8 cellular contexts compared by ENCODE assay signal in the genomic region with DNA sequence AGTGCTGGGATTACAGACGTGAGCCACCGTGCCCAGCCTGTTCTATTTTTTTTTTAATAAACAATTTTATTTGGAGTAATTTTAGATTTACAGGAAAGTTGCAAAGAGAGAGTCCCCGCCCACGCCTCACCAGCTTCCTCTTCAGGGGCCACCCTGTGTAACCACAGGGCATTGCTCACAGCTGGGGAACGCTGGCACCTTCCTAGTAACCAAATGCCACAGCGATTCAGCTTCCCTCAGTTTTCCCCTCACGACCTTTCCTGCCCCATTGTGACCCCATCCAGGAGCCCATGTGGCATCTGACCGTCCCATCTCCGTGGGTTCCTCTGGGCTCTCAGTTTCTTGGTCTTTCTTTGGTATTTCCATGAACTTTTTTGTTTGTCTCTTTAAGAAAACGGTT.
DNase-seq lines count a peak whose midpoint lies in the region; ATAC-seq, FAIRE-seq and TF ChIP-seq lines count a peak whose summit lies in the region.

No MANE protein-coding gene starts in this region.

- FAIRE-seq in astrocyte (lab: Jason Lieb, UNC), result no peak

- H3K36me3 Mint-ChIP-seq in T-helper 17 cell (ENCODE audit: low read depth) (no peaks in the 10 kb centered on the region), astrocyte (ENCODE audit: low read depth, unreplicated experiment) (peaks cover 7% of the 10 kb centered on the region)
- no peaks in the 10 kb centered on the region for H3K36me3 Mint-ChIP-seq in natural killer cell treated with Interleukin-12 subunit alpha and Interleukin-12 subunit beta and Interleukin-15 and Interleukin-18, amount 100 ng/mL, for 72 hours

- H3K27me3 Mint-ChIP-seq in T-helper 17 cell (no peaks in the 10 kb centered on the region), astrocyte (ENCODE audit: low read depth, unreplicated experiment) (peaks cover 6% of the 10 kb centered on the region)
- no peaks in the 10 kb centered on the region for H3K27me3 Mint-ChIP-seq in natural killer cell treated with Interleukin-12 subunit alpha and Interleukin-12 subunit beta and Interleukin-15 and Interleukin-18, amount 100 ng/mL, for 72 hours

- no peaks in the 10 kb centered on the region for H3K27me3 ChIP-seq in astrocyte (ENCODE audit: insufficient read depth, low read length)

- TF ChIP-seq CTCF in astrocyte (IDR thresholded peaks at IDR 0.05; ENCODE audit: insufficient read depth, low read depth, low read length), result no peak

- peaks cover 39% of the 10 kb centered on the region for H3K4me1 Mint-ChIP-seq in T-helper 17 cell
- peaks cover 4% of the 10 kb centered on the region for H3K4me1 Mint-ChIP-seq in astrocyte (ENCODE audit: low read depth, unreplicated experiment)
- peaks cover 55 to 77% of the 10 kb centered on the region in 2 donors for H3K4me1 Mint-ChIP-seq in natural killer cell treated with Interleukin-12 subunit alpha and Interleukin-12 subunit beta and Interleukin-15 and Interleukin-18, amount 100 ng/mL, for 72 hours (ENCODE audit: low read depth in 2 of 2)

- H3K4me3 Mint-ChIP-seq in T-helper 17 cell (peak overlapping the region; percentile 85), astrocyte (ENCODE audit: unreplicated experiment) (no peak overlapping the region)
- peak overlapping the region; percentile 78 for H3K4me3 Mint-ChIP-seq in natural killer cell treated with Interleukin-12 subunit alpha and Interleukin-12 subunit beta and Interleukin-15 and Interleukin-18, amount 100 ng/mL, for 72 hours

- H3K27ac Mint-ChIP-seq in T-helper 17 cell (peak overlapping the region; percentile 93), astrocyte (ENCODE audit: unreplicated experiment) (no peak overlapping the region)
- peak overlapping the region; percentile 94 to 97 for H3K27ac Mint-ChIP-seq in natural killer cell treated with Interleukin-12 subunit alpha and Interleukin-12 subunit beta and Interleukin-15 and Interleukin-18, amount 100 ng/mL, for 72 hours

- H4K20me1 ChIP-seq in astrocyte (ENCODE audit: insufficient read depth, low read length), result no peaks in the 10 kb centered on the region

- H3K4me2 ChIP-seq in astrocyte (ENCODE audit: low read length), result peak overlapping the region; percentile 42

- H3K4me3 ChIP-seq in astrocyte (ENCODE audit: insufficient read depth, low read depth, low read length), result no peak overlapping the region

- ATAC-seq in T-helper 17 cell, result peak; percentile 48
- peak; percentile 32 to 60 for ATAC-seq in natural killer cell treated with Interleukin-12 subunit alpha and Interleukin-12 subunit beta and Interleukin-15 and Interleukin-18, amount 100 ng/mL, for 72 hours
- ATAC-seq in HG03108 (IDR thresholded peaks at IDR 0.05; ENCODE audit: unreplicated experiment), result no peak

- DNase-seq in HCEC 1CT, result peak; percentile 57
- peak in 2 of 3 donors; percentile 26 to 41 for DNase-seq in T-helper 17 cell
- DNase-seq in astrocyte (ENCODE audit: low read depth), result peak; percentile 60
- DNase-seq in natural killer cell treated with Interleukin-12 subunit alpha and Interleukin-12 subunit beta and Interleukin-15 and Interleukin-18, amount 100 ng/mL, for 72 hours (ENCODE audit: low spot score), result peak; percentile 93
- DNase-seq in NCI-H2196 treated with DMSO at 0.1 percent for 48 hours (lab: John Stamatoyannopoulos, UW; ENCODE audit: unreplicated experiment), result no peak
- no peak for DNase-seq in SK-N-DZ (ENCODE audit: low spot score)
- DNase-seq in SHP77 treated with DMSO at 0.1 percent for 48 hours (lab: John Stamatoyannopoulos, UW), result no peak

- no peaks in the 10 kb centered on the region for H3K9me3 ChIP-seq in T-helper 17 cell (ENCODE audit: control insufficient read depth, low read length, poor library complexity, severe bottlenecking)
- peaks cover 6% of the 10 kb centered on the region for H3K9me3 ChIP-seq in astrocyte (ENCODE audit: insufficient read depth, low read depth, low read length)

- H3K36me3 ChIP-seq in astrocyte (ENCODE audit: insufficient read depth, low read length), result no peaks in the 10 kb centered on the region

- H2AFZ ChIP-seq in astrocyte (ENCODE audit: low read depth, low read length), result no peak overlapping the region

- no peaks in the 10 kb centered on the region for H3K79me2 ChIP-seq in astrocyte (ENCODE audit: insufficient read depth, low read length)

- no peak overlapping the region for H3K9ac ChIP-seq in astrocyte (ENCODE audit: low read length)

- H3K9me3 Mint-ChIP-seq in astrocyte (ENCODE audit: unreplicated experiment), result peaks cover 6% of the 10 kb centered on the region
- H3K9me3 Mint-ChIP-seq in natural killer cell treated with Interleukin-12 subunit alpha and Interleukin-12 subunit beta and Interleukin-15 and Interleukin-18, amount 100 ng/mL, for 72 hours, result no peaks in the 10 kb centered on the region

- peaks cover 18% of the 10 kb centered on the region for H3K4me1 ChIP-seq in astrocyte (ENCODE audit: insufficient read depth, low read length)

- H3K27ac ChIP-seq in astrocyte (ENCODE audit: low read depth, low read length), result no peak overlapping the region

Comparison
In these comparisons a context has a peak if more than half of its experiments do, and no peak if none do; other contexts are left out.
1. DNase-seq: peak in HCEC 1CT (single experiment), T-helper 17 cell (2 of 3), astrocyte (single experiment) and natural killer cell treated with Interleukin-12 subunit alpha and Interleukin-12 subunit beta and Interleukin-15 and Interleukin-18, amount 100 ng/mL, for 72 hours (single experiment); none in NCI-H2196 treated with DMSO at 0.1 percent for 48 hours (single experiment), SK-N-DZ (single experiment) and SHP77 treated with DMSO at 0.1 percent for 48 hours (single experiment).